In genomic region chr3:79086514-79086913, GRCh38 we compare ENCODE assay signal across 8 cellular contexts.
DNase-seq lines count a peak whose midpoint lies in the region; ATAC-seq, FAIRE-seq and TF ChIP-seq lines count a peak whose summit lies in the region.

No MANE protein-coding gene starts in this region.

- H3K27me3 ChIP-seq in body of pancreas (no peaks in the 10 kb centered on the region), thyroid gland (no peaks in the 10 kb centered on the region)

- peak; percentile 71 for DNase-seq in G401 (ENCODE audit: low spot score)
- peak; percentile 47 to 51 for DNase-seq in NOMO-1 (lab: John Stamatoyannopoulos, UW; ENCODE audit: unreplicated experiment in 2 of 2)
- DNase-seq in body of pancreas, result peak; percentile 40 to 51 (median 46)
- no peak for DNase-seq in kidney
- DNase-seq in thyroid gland, result peak; percentile 20 to 25
- no peak for DNase-seq in cortex of kidney (lab: John Stamatoyannopoulos, UW)

- TF ChIP-seq POLR2A in body of pancreas (IDR thresholded peaks at IDR 0.05), result no peak
- TF ChIP-seq POLR2A in thyroid gland (IDR thresholded peaks at IDR 0.05), result no peak

- no peaks in the 10 kb centered on the region for H3K4me1 ChIP-seq in body of pancreas
- no peaks in the 10 kb centered on the region for H3K4me1 ChIP-seq in kidney (ENCODE audit: control insufficient read depth in 1 of 2, insufficient read depth in 1 of 2, low read depth in 1 of 2, low read length in 2 of 2)
- H3K4me1 ChIP-seq in thyroid gland, result no peaks in the 10 kb centered on the region

- 1 to 3% methylated on average over 6 of the region's 6 CpGs for WGBS in body of pancreas, 2 donors
- WGBS in thyroid gland, 2 donors, result 4 to 8% methylated on average over 6 of the region's 6 CpGs

- no peak overlapping the region for H3K9ac ChIP-seq in kidney (ENCODE audit: low read length in 2 of 2)

- H3K27ac ChIP-seq in body of pancreas (no peak overlapping the region), kidney (ENCODE audit: low read depth in 2 of 2, low read length in 2 of 2) (no peak overlapping the region), thyroid gland (no peak overlapping the region)

- TF ChIP-seq CTCF in body of pancreas (IDR thresholded peaks at IDR 0.05) (peak; percentile 53 to 64 (median 59)), kidney (IDR thresholded peaks at IDR 0.05; ENCODE audit: borderline replicate concordance, extremely low read depth, insufficient read depth) (peak; percentile 73), thyroid gland (IDR thresholded peaks at IDR 0.05) (peak in 5 of 6 experiments; percentile 33 to 78 (median 51))

- intact Hi-C loops in body of pancreas (cut with DNase I) (no loop called here), kidney (cut with DNase I) (no loop called here), thyroid gland (cut with DNase I) (no loop called here)

- in situ Hi-C loops in G401 (cut with HindIII; ENCODE audit: low sequenced_read_pairs), result no loop called here

- H3K36me3 ChIP-seq in body of pancreas (replicated peaks in 1 of 2; ENCODE audit: insufficient read depth in 1 of 2, low read depth in 2 of 2), result no peaks in the 10 kb centered on the region
- no peaks in the 10 kb centered on the region for H3K36me3 ChIP-seq in kidney (ENCODE audit: control insufficient read depth in 1 of 2, insufficient read depth in 2 of 2, low read length in 2 of 2)
- H3K36me3 ChIP-seq in thyroid gland, result no peaks in the 10 kb centered on the region

- H3K4me3 ChIP-seq in body of pancreas (no peak overlapping the region), kidney (ENCODE audit: low read length in 2 of 2) (no peak overlapping the region), thyroid gland (replicated peaks in 1 of 3) (no peak overlapping the region)

- no peak for FAIRE-seq in kidney (lab: Jason Lieb, UNC)

- H3K9me3 ChIP-seq in body of pancreas (no peaks in the 10 kb centered on the region), kidney (ENCODE audit: control insufficient read depth in 1 of 2, low read length in 2 of 2) (no peaks in the 10 kb centered on the region), thyroid gland (no peaks in the 10 kb centered on the region)

- ATAC-seq in GM19463 (IDR thresholded peaks at IDR 0.05; ENCODE audit: unreplicated experiment) (peak; percentile 90), HG03460 (IDR thresholded peaks at IDR 0.05; ENCODE audit: unreplicated experiment) (peak; percentile 80), body of pancreas (peak; percentile 71)

Comparison
In these comparisons a context has a peak if more than half of its experiments do, and no peak if none do; other contexts are left out.
1. DNase-seq: peak in G401 (single experiment), NOMO-1 (2 of 2), body of pancreas (4 of 4) and thyroid gland (2 of 2); none in kidney (single experiment) and cortex of kidney (single experiment).
2. Peak in every context shown above with its lines, with median percentiles within 50 percentile points of each other: ATAC-seq and CTCF ChIP-seq.